ENCODE assay signal across 2 cellular contexts in genomic region chr13:53405616-53406015, GRCh38.
TF ChIP-seq lines count a peak whose summit lies in the region.

No MANE protein-coding gene starts in this region.

TF ChIP-seq in SK-N-SH, 30 proteins besides CTCF, POLR2A, EP300 and RAD21 (continued from another document):
- TF ChIP-seq USF2 (IDR thresholded peaks at IDR 0.05; ENCODE audit: borderline replicate concordance, low read depth, low read length) (no peak), TAF1 (IDR thresholded peaks at IDR 0.05; ENCODE audit: borderline replicate concordance, low read depth, low read length) (no peak), SMC3 (IDR thresholded peaks at IDR 0.05; ENCODE audit: low read depth, low read length) (no peak), MAX (IDR thresholded peaks at IDR 0.05; ENCODE audit: low read depth) (no peak), RXRA (IDR thresholded peaks at IDR 0.05; ENCODE audit: borderline replicate concordance, low read depth) (no peak), MXI1 (IDR thresholded peaks at IDR 0.05; ENCODE audit: low read depth, low read length) (no peak), FOXJ3 (CRISPR knock-in tag; IDR thresholded peaks at IDR 0.05) (no peak)

TF ChIP-seq in SK-N-SH treated with all-trans-retinoic acid at 6 μM for 48 hours, 23 proteins besides CTCF, POLR2A, EP300 and RAD21 (continued from another document):
- TF ChIP-seq CSRNP3 (CRISPR knock-in tag; IDR thresholded peaks at IDR 0.05), result no peak
- TF ChIP-seq ZNF70 (CRISPR knock-in tag; IDR thresholded peaks at IDR 0.05), result no peak
- no peak for TF ChIP-seq SNAI2 (CRISPR knock-in tag; IDR thresholded peaks at IDR 0.05)
- TF ChIP-seq ISL1 (CRISPR knock-in tag; IDR thresholded peaks at IDR 0.05), result no peak
- TF ChIP-seq CSDC2 (CRISPR knock-in tag; IDR thresholded peaks at IDR 0.05), result no peak
- TF ChIP-seq CREB5 (CRISPR knock-in tag; IDR thresholded peaks at IDR 0.05; ENCODE audit: low read depth), result no peak
- TF ChIP-seq TSHZ2 (CRISPR knock-in tag; IDR thresholded peaks at IDR 0.05), result no peak
- no peak for TF ChIP-seq ESRRG (CRISPR knock-in tag; IDR thresholded peaks at IDR 0.05)
- TF ChIP-seq PATZ1 (CRISPR knock-in tag; IDR thresholded peaks at IDR 0.05; ENCODE audit: borderline replicate concordance), result no peak
